1 cellular context compared by ENCODE assay signal in genomic region chr10:52729259-52730104, GRCh38.
TF ChIP-seq lines count a peak whose summit lies in the region.

No MANE protein-coding gene starts in this region.

TF ChIP-seq in HepG2, 621 proteins besides CTCF, POLR2A, EP300 and RAD21 (continued from another document):
- no peak for TF ChIP-seq DZIP1 (CRISPR knock-in tag; IDR thresholded peaks at IDR 0.05)
- no peak for TF ChIP-seq ZNF672 (CRISPR knock-in tag; IDR thresholded peaks at IDR 0.05)
- TF ChIP-seq ZFAT (CRISPR knock-in tag; conservative IDR thresholded peaks at IDR 0.05) = no peak
- no peak for TF ChIP-seq ZNF652 (CRISPR knock-in tag; IDR thresholded peaks at IDR 0.05; ENCODE audit: borderline replicate concordance, low read depth)
- TF ChIP-seq, protein P1, sequence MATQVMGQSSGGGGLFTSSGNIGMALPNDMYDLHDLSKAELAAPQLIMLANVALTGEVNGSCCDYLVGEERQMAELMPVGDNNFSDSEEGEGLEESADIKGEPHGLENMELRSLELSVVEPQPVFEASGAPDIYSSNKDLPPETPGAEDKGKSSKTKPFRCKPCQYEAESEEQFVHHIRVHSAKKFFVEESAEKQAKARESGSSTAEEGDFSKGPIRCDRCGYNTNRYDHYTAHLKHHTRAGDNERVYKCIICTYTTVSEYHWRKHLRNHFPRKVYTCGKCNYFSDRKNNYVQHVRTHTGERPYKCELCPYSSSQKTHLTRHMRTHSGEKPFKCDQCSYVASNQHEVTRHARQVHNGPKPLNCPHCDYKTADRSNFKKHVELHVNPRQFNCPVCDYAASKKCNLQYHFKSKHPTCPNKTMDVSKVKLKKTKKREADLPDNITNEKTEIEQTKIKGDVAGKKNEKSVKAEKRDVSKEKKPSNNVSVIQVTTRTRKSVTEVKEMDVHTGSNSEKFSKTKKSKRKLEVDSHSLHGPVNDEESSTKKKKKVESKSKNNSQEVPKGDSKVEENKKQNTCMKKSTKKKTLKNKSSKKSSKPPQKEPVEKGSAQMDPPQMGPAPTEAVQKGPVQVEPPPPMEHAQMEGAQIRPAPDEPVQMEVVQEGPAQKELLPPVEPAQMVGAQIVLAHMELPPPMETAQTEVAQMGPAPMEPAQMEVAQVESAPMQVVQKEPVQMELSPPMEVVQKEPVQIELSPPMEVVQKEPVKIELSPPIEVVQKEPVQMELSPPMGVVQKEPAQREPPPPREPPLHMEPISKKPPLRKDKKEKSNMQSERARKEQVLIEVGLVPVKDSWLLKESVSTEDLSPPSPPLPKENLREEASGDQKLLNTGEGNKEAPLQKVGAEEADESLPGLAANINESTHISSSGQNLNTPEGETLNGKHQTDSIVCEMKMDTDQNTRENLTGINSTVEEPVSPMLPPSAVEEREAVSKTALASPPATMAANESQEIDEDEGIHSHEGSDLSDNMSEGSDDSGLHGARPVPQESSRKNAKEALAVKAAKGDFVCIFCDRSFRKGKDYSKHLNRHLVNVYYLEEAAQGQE (IDR thresholded peaks at IDR 0.05; ENCODE audit: borderline replicate concordance in 1 of 2, low read depth in 1 of 2, low read length in 2 of 2) = no peak
- no peak for TF ChIP-seq MEIS2 (CRISPR knock-in tag; IDR thresholded peaks at IDR 0.05)
- no peak for TF ChIP-seq HMGXB4 (CRISPR knock-in tag; IDR thresholded peaks at IDR 0.05; ENCODE audit: borderline replicate concordance in 1 of 2, low read depth in 1 of 2)
- TF ChIP-seq YEATS4 (CRISPR knock-in tag; IDR thresholded peaks at IDR 0.05; ENCODE audit: borderline replicate concordance) = no peak
- TF ChIP-seq NFE2L2 (IDR thresholded peaks at IDR 0.05; ENCODE audit: low read length) = no peak
- no peak for TF ChIP-seq ZNF567 (CRISPR knock-in tag; IDR thresholded peaks at IDR 0.05; ENCODE audit: borderline replicate concordance)
- no peak for TF ChIP-seq ZNF749 (CRISPR knock-in tag; IDR thresholded peaks at IDR 0.05; ENCODE audit: borderline replicate concordance)
- TF ChIP-seq STAG1 (CRISPR knock-in tag; IDR thresholded peaks at IDR 0.05) = peak; percentile 61
- TF ChIP-seq, protein P2, sequence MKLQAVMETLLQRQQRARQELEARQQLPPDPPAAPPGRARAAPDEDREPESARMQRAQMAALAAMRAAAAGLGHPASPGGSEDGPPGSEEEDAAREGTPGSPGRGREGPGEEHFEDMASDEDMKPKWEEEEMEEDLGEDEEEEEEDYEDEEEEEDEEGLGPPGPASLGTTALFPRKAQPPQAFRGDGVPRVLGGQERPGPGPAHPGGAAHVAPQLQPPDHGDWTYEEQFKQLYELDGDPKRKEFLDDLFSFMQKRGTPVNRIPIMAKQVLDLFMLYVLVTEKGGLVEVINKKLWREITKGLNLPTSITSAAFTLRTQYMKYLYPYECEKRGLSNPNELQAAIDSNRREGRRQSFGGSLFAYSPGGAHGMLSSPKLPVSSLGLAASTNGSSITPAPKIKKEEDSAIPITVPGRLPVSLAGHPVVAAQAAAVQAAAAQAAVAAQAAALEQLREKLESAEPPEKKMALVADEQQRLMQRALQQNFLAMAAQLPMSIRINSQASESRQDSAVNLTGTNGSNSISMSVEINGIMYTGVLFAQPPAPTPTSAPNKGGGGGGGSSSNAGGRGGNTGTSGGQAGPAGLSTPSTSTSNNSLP (IDR thresholded peaks at IDR 0.05; ENCODE audit: low read depth, low read length) = peak; percentile 60; the same call in 1 of the 2 replicates
- TF ChIP-seq IRX3 (CRISPR knock-in tag; IDR thresholded peaks at IDR 0.05; ENCODE audit: borderline replicate concordance, low read depth) = no peak
